In genomic region chr2:54394392-54394791, GRCh38 we compare ENCODE assay signal across 11 cellular contexts.
DNase-seq lines count a peak whose midpoint lies in the region; ATAC-seq and TF ChIP-seq lines count a peak whose summit lies in the region.
"Had no signal": no experiment of that assay in that cellular context is flagged by ENCODE, and none has a peak within 500 bp of the region (broad histone marks: within the 10 kb centered on the region; RNA-seq: fewer than 3 reads in every experiment).

No MANE protein-coding gene starts in this region.

- ATAC-seq in HG03039 (IDR thresholded peaks at IDR 0.05; ENCODE audit: unreplicated experiment) (peak; percentile 83), upper lobe of right lung (no peak)
- ATAC-seq in activated CD8-positive, alpha-beta T cell treated with anti-CD3 and anti-CD28 coated beads for 36 hours = peak; percentile 72

- DNase-seq in left ventricle myocardium inferior = no peak
- no peak for DNase-seq in cardiac septum (ENCODE audit: low spot score)
- peak; percentile 18 for DNase-seq in activated CD8-positive, alpha-beta T cell treated with anti-CD3 and anti-CD28 coated beads for 36 hours
- DNase-seq in upper lobe of right lung = no peak
- DNase-seq in NCI-H510A (lab: John Stamatoyannopoulos, UW) = no peak
- no peak for DNase-seq in neural progenitor cell (ENCODE audit: low spot score)
- DNase-seq in mesendoderm = no peak
- DNase-seq: activated CD4-positive, CD25-positive, alpha-beta regulatory T cell; NCI-H2029 had no signal

- no peak overlapping the region for H3K4me2 ChIP-seq in neural progenitor cell
- no peak overlapping the region for H3K4me2 ChIP-seq in mesendoderm (ENCODE audit: low read length)

- H3K27me3 ChIP-seq in left ventricle myocardium inferior (ENCODE audit: low read depth) (no peaks in the 10 kb centered on the region), upper lobe of right lung (no peaks in the 10 kb centered on the region), neural progenitor cell (no peaks in the 10 kb centered on the region), mesendoderm (ENCODE audit: insufficient read depth, low read length, poor library complexity) (no peaks in the 10 kb centered on the region)

- H3K4me3 Mint-ChIP-seq in activated CD8-positive, alpha-beta T cell treated with anti-CD3 and anti-CD28 coated beads for 36 hours = peak overlapping the region; percentile 0
- no peak overlapping the region for H3K4me3 Mint-ChIP-seq in neural progenitor cell
- H3K4me3 Mint-ChIP-seq: dendritic cell treated with granulocyte-macrophage colony-stimulating factor and Interleukin-4, amounts not matched to agents 40 ng/mL and 50 ng/mL, for 4 days had no signal

- intact Hi-C loops in left ventricle myocardium inferior (cut with micrococcal nuclease) (no loop called here), cardiac septum (cut with DNase I) (no loop called here), upper lobe of right lung (cut with DNase I) (no loop called here)
- intact Hi-C loops in activated CD8-positive, alpha-beta T cell treated with anti-CD3 and anti-CD28 coated beads for 36 hours (cut with micrococcal nuclease) = no loop called here

- no peaks in the 10 kb centered on the region for H3K36me3 ChIP-seq in left ventricle myocardium inferior
- no peaks in the 10 kb centered on the region for H3K36me3 ChIP-seq in upper lobe of right lung
- H3K36me3 ChIP-seq in neural progenitor cell = no peaks in the 10 kb centered on the region
- no peaks in the 10 kb centered on the region for H3K36me3 ChIP-seq in mesendoderm (ENCODE audit: control insufficient read depth, insufficient read depth, low read length)

- H3K56ac ChIP-seq in mesendoderm (ENCODE audit: low read length) = no peak overlapping the region

- no peak overlapping the region for H4K5ac ChIP-seq in mesendoderm (ENCODE audit: low read length)

- H3K79me2 ChIP-seq in neural progenitor cell (ENCODE audit: low read depth) = no peaks in the 10 kb centered on the region
- no peaks in the 10 kb centered on the region for H3K79me2 ChIP-seq in mesendoderm (ENCODE audit: control insufficient read depth, insufficient read depth, low read length)

- H3K23ac ChIP-seq in mesendoderm (ENCODE audit: low read length) = no peak overlapping the region

- no peak overlapping the region for H3K9ac ChIP-seq in neural progenitor cell
- H3K9ac ChIP-seq in mesendoderm (ENCODE audit: low read length) = no peak overlapping the region

- H2BK5ac ChIP-seq in mesendoderm (ENCODE audit: low read length) = no peak overlapping the region

- H3K9me3 Mint-ChIP-seq in activated CD8-positive, alpha-beta T cell treated with anti-CD3 and anti-CD28 coated beads for 36 hours = no peaks in the 10 kb centered on the region
- H3K9me3 Mint-ChIP-seq in neural progenitor cell = no peaks in the 10 kb centered on the region
- H3K9me3 Mint-ChIP-seq: dendritic cell treated with granulocyte-macrophage colony-stimulating factor and Interleukin-4, amounts not matched to agents 40 ng/mL and 50 ng/mL, for 4 days had no signal

- H3K79me1 ChIP-seq in mesendoderm (ENCODE audit: low read length) = no peaks in the 10 kb centered on the region

- H3K4ac ChIP-seq in mesendoderm (ENCODE audit: low read depth, low read length) = no peak overlapping the region

- H3K18ac ChIP-seq in mesendoderm (ENCODE audit: low read length) = no peak overlapping the region

- H3K9me3 ChIP-seq in left ventricle myocardium inferior (replicated peaks) = no peaks in the 10 kb centered on the region
- no peaks in the 10 kb centered on the region for H3K9me3 ChIP-seq in upper lobe of right lung
- no peaks in the 10 kb centered on the region for H3K9me3 ChIP-seq in neural progenitor cell (ENCODE audit: low read depth)

- H3K27ac ChIP-seq in left ventricle myocardium inferior (replicated peaks) = peak overlapping the region; percentile 65
- peak overlapping the region; percentile 14 for H3K27ac ChIP-seq in upper lobe of right lung
- no peak overlapping the region for H3K27ac ChIP-seq in neural progenitor cell
- no peak overlapping the region for H3K27ac ChIP-seq in mesendoderm (ENCODE audit: low read depth, low read length)

- H3K27me3 Mint-ChIP-seq in activated CD8-positive, alpha-beta T cell treated with anti-CD3 and anti-CD28 coated beads for 36 hours = no peaks in the 10 kb centered on the region
- H3K27me3 Mint-ChIP-seq in neural progenitor cell (ENCODE audit: insufficient read depth, low read depth) = peaks cover 2% of the 10 kb centered on the region

- H4K8ac ChIP-seq in mesendoderm (ENCODE audit: low read depth, low read length) = no peak overlapping the region

- CTCF ChIA-PET in activated CD8-positive, alpha-beta T cell treated with anti-CD3 and anti-CD28 coated beads for 36 hours (lab: Charles Lee) = no interaction called here

- H2AK5ac ChIP-seq in mesendoderm (ENCODE audit: low read length) = no peak overlapping the region

- peak overlapping the region; percentile 5 for H3K27ac Mint-ChIP-seq in activated CD8-positive, alpha-beta T cell treated with anti-CD3 and anti-CD28 coated beads for 36 hours
- no peak overlapping the region for H3K27ac Mint-ChIP-seq in neural progenitor cell
- H3K27ac Mint-ChIP-seq: dendritic cell treated with granulocyte-macrophage colony-stimulating factor and Interleukin-4, amounts not matched to agents 40 ng/mL and 50 ng/mL, for 4 days had no signal

- no peak for TF ChIP-seq CTCF in left ventricle myocardium inferior (IDR thresholded peaks at IDR 0.05; ENCODE audit: borderline replicate concordance)
- no peak for TF ChIP-seq CTCF in activated CD8-positive, alpha-beta T cell treated with anti-CD3 and anti-CD28 coated beads for 36 hours (IDR thresholded peaks at IDR 0.05)
- TF ChIP-seq CTCF in upper lobe of right lung (IDR thresholded peaks at IDR 0.05) = no peak
- TF ChIP-seq CTCF in neural progenitor cell (IDR thresholded peaks at IDR 0.05) = no peak

- POLR2A ChIA-PET in activated CD8-positive, alpha-beta T cell treated with anti-CD3 and anti-CD28 coated beads for 36 hours (lab: Charles Lee) = no interaction called here

- H4K20me1 ChIP-seq in neural progenitor cell (ENCODE audit: low read depth) = no peaks in the 10 kb centered on the region

- H3K4me1 ChIP-seq in left ventricle myocardium inferior = peaks cover 36% of the 10 kb centered on the region
- H3K4me1 ChIP-seq in upper lobe of right lung = no peaks in the 10 kb centered on the region
- H3K4me1 ChIP-seq in neural progenitor cell = no peaks in the 10 kb centered on the region
- H3K4me1 ChIP-seq in mesendoderm (ENCODE audit: control insufficient read depth, low read depth, low read length) = no peaks in the 10 kb centered on the region

- no peak overlapping the region for H2AFZ ChIP-seq in neural progenitor cell (replicated peaks)

- no peak overlapping the region for H2BK120ac ChIP-seq in mesendoderm (ENCODE audit: low read depth, low read length)

- peaks cover 7% of the 10 kb centered on the region for H3K4me1 Mint-ChIP-seq in activated CD8-positive, alpha-beta T cell treated with anti-CD3 and anti-CD28 coated beads for 36 hours (ENCODE audit: low read depth)
- no peaks in the 10 kb centered on the region for H3K4me1 Mint-ChIP-seq in neural progenitor cell

- H3K4me3 ChIP-seq in left ventricle myocardium inferior (peak overlapping the region; percentile 4), upper lobe of right lung (no peak overlapping the region), neural progenitor cell (no peak overlapping the region), mesendoderm (ENCODE audit: low read length) (no peak overlapping the region)

- H3K36me3 Mint-ChIP-seq in activated CD8-positive, alpha-beta T cell treated with anti-CD3 and anti-CD28 coated beads for 36 hours (ENCODE audit: low read depth) = no peaks in the 10 kb centered on the region
- no peaks in the 10 kb centered on the region for H3K36me3 Mint-ChIP-seq in neural progenitor cell

- no CpG with 5 or more reads among the region's 5 CpGs for WGBS in mesendoderm (ENCODE audit: extremely low coverage, insufficient coverage, low lambda C conversion rate)

- H2BK15ac ChIP-seq in mesendoderm (replicated peaks; ENCODE audit: low read depth) = no peak overlapping the region

- H3F3A ChIP-seq in neural progenitor cell (ENCODE audit: low read depth) = no peaks in the 10 kb centered on the region

Comparison
In these comparisons a context has a peak if more than half of its experiments do, and no peak if none do; other contexts are left out.
1. H3K27ac ChIP-seq: peak in left ventricle myocardium inferior (single experiment) and upper lobe of right lung (single experiment); none in neural progenitor cell (single experiment) and mesendoderm (single experiment).